In the genomic region with DNA sequence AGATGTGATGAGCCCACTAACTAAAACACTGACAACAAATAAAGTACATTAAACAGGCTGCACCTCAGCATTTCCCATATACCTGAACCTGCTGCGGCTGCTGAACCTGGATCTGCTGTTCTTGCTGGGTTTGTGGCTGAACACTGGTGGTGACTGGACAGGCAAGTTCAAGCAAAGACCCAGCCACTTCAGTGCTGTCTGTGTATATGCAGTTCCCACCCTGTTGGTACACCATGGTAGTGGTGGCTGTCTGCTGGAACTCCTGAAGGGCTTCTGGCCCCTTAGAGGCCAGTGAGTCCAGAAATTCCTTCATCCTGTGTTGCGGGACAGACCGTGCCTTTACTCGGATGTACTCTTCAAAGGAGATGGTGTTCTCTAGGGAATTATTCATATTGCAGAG, we compare ENCODE assay signal across 1 cellular context.
TF ChIP-seq lines count a peak whose summit lies in the region.

No MANE protein-coding gene starts in this region.

TF ChIP-seq in GM23338, 12 proteins besides CTCF, POLR2A, EP300 and RAD21 (continued from another document):
- no peak for TF ChIP-seq ZNF462 (CRISPR knock-in tag; IDR thresholded peaks at IDR 0.05)
TF ChIP-seq in GM23338: peak in this region for 0.
